In the genomic region with DNA sequence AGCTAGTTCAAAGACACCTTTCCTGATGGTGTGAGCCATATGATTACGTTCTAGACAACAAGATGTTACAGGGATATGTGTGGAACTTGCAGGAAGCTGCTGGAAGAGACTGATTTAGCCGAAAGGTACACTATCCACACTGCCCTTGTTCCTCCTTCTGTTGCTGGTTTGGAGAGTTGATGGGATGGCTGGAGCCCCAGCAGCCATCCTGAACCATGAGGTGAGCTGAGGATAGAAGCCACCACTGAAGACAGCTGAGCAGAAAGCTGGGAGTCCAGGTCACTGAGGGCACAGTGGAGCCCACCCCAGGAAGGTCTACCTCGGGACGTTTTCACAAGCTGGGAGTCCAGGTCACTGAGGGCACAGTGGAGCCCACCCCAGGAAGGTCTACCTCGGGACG, we compare ENCODE assay signal across 8 cellular contexts. TPM values are rescaled to one million over a fixed set of nuclear protein-coding genes. Genes with fewer than 3 reads are reported as not detected.
DNase-seq lines count a peak whose midpoint lies in the region; ATAC-seq, FAIRE-seq and TF ChIP-seq lines count a peak whose summit lies in the region.
"Not testable (repeated sequence)": the region's sequence is repeated elsewhere in the genome, so short reads cannot be mapped to it uniquely, and the experiment has no call there.

No MANE protein-coding gene starts in this region.

- not testable (repeated sequence) for TF ChIP-seq CTCF in HEK293 (tag by site-specific recombination; IDR thresholded peaks at IDR 0.05); GM12878 (IDR thresholded peaks at IDR 0.05 in 2 of 3, conservative IDR thresholded peaks at IDR 0.05 in 1 of 3; ENCODE audit: control insufficient read depth in 2 of 3, extremely low read depth in 1 of 3, insufficient read depth in 1 of 3, low read depth in 3 of 3, low read length in 3 of 3); K562 (IDR thresholded peaks at IDR 0.05 in 2 of 3, conservative IDR thresholded peaks at IDR 0.05 in 1 of 3; ENCODE audit: insufficient read depth in 2 of 3, low read depth in 1 of 3, low read length in 3 of 3); H1 (IDR thresholded peaks at IDR 0.05; ENCODE audit: control extremely low read depth in 1 of 3, insufficient read depth in 1 of 3, low read depth in 1 of 3, low read length in 3 of 3); HepG2 (CRISPR knock-in tag; IDR thresholded peaks at IDR 0.05); osteoblast (IDR thresholded peaks at IDR 0.05; ENCODE audit: extremely low read depth, low read depth, low read length)

- H3K4me3 ChIP-seq in HEK293 (ENCODE audit: low read depth, low read length); GM12878; K562; H1 (ENCODE audit: extremely low read depth in 1 of 4, insufficient read depth in 2 of 4, low read depth in 3 of 4, low read length in 4 of 4); HepG2 (replicated peaks in 1 of 3; ENCODE audit: insufficient read depth in 1 of 3, low read depth in 2 of 3, low read length in 3 of 3); osteoblast (ENCODE audit: insufficient read depth, low read length): not testable (repeated sequence)

- not testable (repeated sequence) for BruUV-seq in GM12878 (replicated peaks; lab: Mats Ljungman, UMichigan); K562 (replicated peaks; lab: Mats Ljungman, UMichigan); HepG2 (replicated peaks; lab: Mats Ljungman, UMichigan)

- not testable (repeated sequence) for H3K36me3 Mint-ChIP-seq in natural killer cell treated with Interleukin-12 subunit alpha and Interleukin-12 subunit beta and Interleukin-15 and Interleukin-18, amount 100 ng/mL, for 72 hours

- not testable (repeated sequence) for H2BK120ac ChIP-seq in H1 (replicated peaks; ENCODE audit: low read depth, low read length)

- RAD21 ChIA-PET in GM12878 (lab: Charles Lee; ENCODE audit: unreplicated experiment) = not testable (repeated sequence)

- POLR2A ChIA-PET in HEK293 (lab: Yijun Ruan, JAX) (interaction anchor here (0.8 kb wide), 1 partner anchor 9 kb away, joined by 3 read pairs; no protein-coding TSS in a partner anchor), K562 (lab: Yijun Ruan, JAX) (interaction anchor here (0.7 kb wide), 1 partner anchor 204 kb away, joined by 4 read pairs; no protein-coding TSS in a partner anchor)
- POLR2A ChIA-PET in GM12878 (lab: Charles Lee); H1 (lab: Charles Lee; ENCODE audit: partially characterized antibody); HepG2 (lab: Yijun Ruan, JAX): not testable (repeated sequence)

- H4K20me1 ChIP-seq in GM12878 (ENCODE audit: control insufficient read depth, insufficient read depth); K562 (replicated peaks; ENCODE audit: control insufficient read depth, insufficient read depth, low read length); H1 (replicated peaks in 1 of 2; ENCODE audit: control insufficient read depth in 1 of 2, insufficient read depth in 2 of 2, low read length in 2 of 2); HepG2 (ENCODE audit: insufficient read depth, low read length); osteoblast (ENCODE audit: insufficient read depth, low read length): not testable (repeated sequence)

- not testable (repeated sequence) for H3K14ac ChIP-seq in H1 (ENCODE audit: insufficient read length)

- not testable (repeated sequence) for H3K4me2 ChIP-seq in GM12878 (ENCODE audit: control insufficient read depth, insufficient read depth); K562 (ENCODE audit: insufficient read depth, low read length); H1 (ENCODE audit: insufficient read depth in 1 of 2, low read depth in 2 of 2, low read length in 2 of 2); HepG2 (ENCODE audit: low read depth, low read length); osteoblast (ENCODE audit: insufficient read depth, low read length)

- not testable (repeated sequence) for H3K18ac ChIP-seq in H1 (ENCODE audit: extremely low read depth, low read length)

- CTCF ChIA-PET in HEK293 (lab: Yijun Ruan, JAX) = interaction anchor here (1.2 kb wide), 1 partner anchor 59 kb away, joined by 7 read pairs; no protein-coding TSS in a partner anchor
- CTCF ChIA-PET in GM12878 (lab: Yijun Ruan, JAX); K562 (lab: Yijun Ruan, JAX; ENCODE audit: low intra/inter-chr PET ratio); HepG2 (lab: Yijun Ruan, JAX; ENCODE audit: low intra/inter-chr PET ratio, low total read pairs): not testable (repeated sequence)
- CTCF ChIA-PET in H1 (lab: Charles Lee; ENCODE audit: partially characterized antibody) = interaction anchor here (1.1 to 1.6 kb wide), 2 partner anchors 19 to 49 kb away, joined by 3 to 5 read pairs; no protein-coding TSS in a partner anchor

- H3K79me1 ChIP-seq in H1 (ENCODE audit: low read depth, low read length) = not testable (repeated sequence)

- not testable (repeated sequence) for H3K23me2 ChIP-seq in H1 (ENCODE audit: low read depth, low read length)

- not testable (repeated sequence) for ATAC-seq in GM12878; K562; HepG2; natural killer cell treated with Interleukin-12 subunit alpha and Interleukin-12 subunit beta and Interleukin-15 and Interleukin-18, amount 100 ng/mL, for 72 hours

- TF ChIP-seq EP300 in GM12878 (IDR thresholded peaks at IDR 0.05; ENCODE audit: borderline replicate concordance in 1 of 2, control insufficient read depth in 1 of 2, low read depth in 2 of 2, low read length in 2 of 2); K562 (IDR thresholded peaks at IDR 0.05; ENCODE audit: low read length); H1 (IDR thresholded peaks at IDR 0.05; ENCODE audit: borderline replicate concordance in 1 of 2, low read depth in 2 of 2, low read length in 2 of 2); HepG2 (IDR thresholded peaks at IDR 0.05; ENCODE audit: low read depth in 2 of 2, low read length in 2 of 2); HepG2 (CRISPR knock-in tag; IDR thresholded peaks at IDR 0.05; ENCODE audit: borderline replicate concordance): not testable (repeated sequence)

- TF ChIP-seq RAD21 in GM12878 (IDR thresholded peaks at IDR 0.05; ENCODE audit: insufficient read depth, low read depth, low read length); K562 (CRISPR knock-in tag; conservative IDR thresholded peaks at IDR 0.05 in 1 of 2, IDR thresholded peaks at IDR 0.05 in 1 of 2); H1 (IDR thresholded peaks at IDR 0.05 in 1 of 2, conservative IDR thresholded peaks at IDR 0.05 in 1 of 2; ENCODE audit: low read depth in 2 of 2, low read length in 2 of 2); HepG2 (CRISPR knock-in tag; IDR thresholded peaks at IDR 0.05): not testable (repeated sequence)

- not testable (repeated sequence) for TF ChIP-seq POLR2A in GM12878 (IDR thresholded peaks at IDR 0.05; ENCODE audit: low read depth, low read length); K562 (conservative IDR thresholded peaks at IDR 0.05); H1 (IDR thresholded peaks at IDR 0.05; ENCODE audit: control extremely low read depth in 1 of 2, low read depth in 2 of 2, low read length in 2 of 2); HepG2 (IDR thresholded peaks at IDR 0.05; ENCODE audit: insufficient read depth in 1 of 2, low read depth in 2 of 2, low read length in 2 of 2)

- not testable (repeated sequence) for H2BK5ac ChIP-seq in H1 (ENCODE audit: low read depth, low read length)

- not testable (repeated sequence) for H3K4me3 Mint-ChIP-seq in natural killer cell treated with Interleukin-12 subunit alpha and Interleukin-12 subunit beta and Interleukin-15 and Interleukin-18, amount 100 ng/mL, for 72 hours

- H2BK15ac ChIP-seq in H1 (ENCODE audit: low read length) = not testable (repeated sequence)

- H4K5ac ChIP-seq in H1 (ENCODE audit: insufficient read length, low read depth, low read length) = not testable (repeated sequence)

- WGBS in GM12878 (ENCODE audit: insufficient coverage, insufficient replicate concordance, low lambda C conversion rate, missing lambda C conversion rate) = over 99% methylated on average over 6 of the region's 6 CpGs
- 0% methylated on average over 2 of the region's 6 CpGs for WGBS in K562 (ENCODE audit: insufficient coverage, low coverage, missing lambda C conversion rate)
- WGBS in H1 (ENCODE audit: extremely low coverage in 1 of 2, insufficient coverage in 1 of 2, insufficient read length in 1 of 2, insufficient replicate concordance in 2 of 2, low coverage in 1 of 2, low lambda C conversion rate in 2 of 2, missing lambda C conversion rate in 1 of 2), 2 experiments = 81% methylated on average over 2 of the region's 6 CpGs; no CpG with 5 or more reads in 1 of the 2 experiments
- WGBS in HepG2 (ENCODE audit: low lambda C conversion rate) = 10% methylated on average over 5 of the region's 6 CpGs

- not testable (repeated sequence) for H3K9me3 Mint-ChIP-seq in natural killer cell treated with Interleukin-12 subunit alpha and Interleukin-12 subunit beta and Interleukin-15 and Interleukin-18, amount 100 ng/mL, for 72 hours

- H3K27me3 Mint-ChIP-seq in natural killer cell treated with Interleukin-12 subunit alpha and Interleukin-12 subunit beta and Interleukin-15 and Interleukin-18, amount 100 ng/mL, for 72 hours = not testable (repeated sequence)

- H3K56ac ChIP-seq in H1 (replicated peaks; ENCODE audit: insufficient read length, low read depth, low read length) = not testable (repeated sequence)

- H4K91ac ChIP-seq in H1 (replicated peaks; ENCODE audit: insufficient read length, low read length) = not testable (repeated sequence)

- H3K27ac ChIP-seq in HEK293 (ENCODE audit: extremely low read depth, low read depth, low read length); GM12878 (ENCODE audit: control insufficient read depth, insufficient read depth); K562 (ENCODE audit: extremely low read depth, low read depth, low read length); H1 (ENCODE audit: low read depth, low read length); HepG2 (ENCODE audit: extremely low read length, insufficient read depth, low read length); osteoblast (ENCODE audit: low read depth, low read length): not testable (repeated sequence)
- H3K27ac ChIP-seq in angular gyrus (ENCODE audit: low read depth, low read length) = peak overlapping the region; percentile 1

- H2AFZ ChIP-seq in GM12878 (ENCODE audit: control insufficient read depth, low read depth, low read length); K562 (ENCODE audit: low read depth, low read length); H1 (ENCODE audit: low read length); HepG2 (ENCODE audit: low read length); osteoblast (ENCODE audit: low read length): not testable (repeated sequence)

- H3K4me1 ChIP-seq in HEK293 (ENCODE audit: control insufficient read depth, insufficient read depth, low read length); GM12878 (ENCODE audit: control insufficient read depth, insufficient read depth, low read length); H1 (replicated peaks in 1 of 4; ENCODE audit: control insufficient read depth in 3 of 4, insufficient read depth in 4 of 4, low read length in 3 of 4); HepG2 (ENCODE audit: insufficient read depth, low read length); osteoblast (ENCODE audit: insufficient read depth, low read length): not testable (repeated sequence)
- H3K4me1 ChIP-seq in K562 (replicated peaks in 1 of 2; ENCODE audit: control insufficient read depth in 2 of 2, insufficient read depth in 2 of 2, low read length in 2 of 2) = peaks cover 0 to 10% of the 10 kb centered on the region in 2 experiments; a peak in 2 of 5 replicates

- H3K27ac Mint-ChIP-seq in natural killer cell treated with Interleukin-12 subunit alpha and Interleukin-12 subunit beta and Interleukin-15 and Interleukin-18, amount 100 ng/mL, for 72 hours = not testable (repeated sequence)

- not testable (repeated sequence) for H3K9me3 ChIP-seq in HEK293 (ENCODE audit: control insufficient read depth, insufficient read depth, low read depth, low read length); GM12878 (replicated peaks; ENCODE audit: control insufficient read depth, insufficient read depth, low read length); K562 (replicated peaks; ENCODE audit: control insufficient read depth, insufficient read depth, low read depth, low read length); H1 (ENCODE audit: insufficient read depth in 2 of 2, low read depth in 1 of 2, low read length in 1 of 2); HepG2 (ENCODE audit: low read length); osteoblast (ENCODE audit: low read depth, low read length)

- H3K9ac ChIP-seq in GM12878 (ENCODE audit: control insufficient read depth, insufficient read depth, low read length); K562 (ENCODE audit: insufficient read depth in 1 of 2, low read depth in 2 of 2, low read length in 2 of 2); H1 (replicated peaks in 1 of 4; ENCODE audit: extremely low read depth in 1 of 4, low read depth in 3 of 4, low read length in 3 of 4); HepG2 (ENCODE audit: insufficient read depth, low read depth, low read length): not testable (repeated sequence)

- H3K4me1 Mint-ChIP-seq in natural killer cell treated with Interleukin-12 subunit alpha and Interleukin-12 subunit beta and Interleukin-15 and Interleukin-18, amount 100 ng/mL, for 72 hours (ENCODE audit: low read depth in 2 of 2) = not testable (repeated sequence)

- intact Hi-C loops in GM12878 (cut with micrococcal nuclease; ENCODE audit: unreplicated experiment); K562 (cut with micrococcal nuclease); HepG2 (cut with micrococcal nuclease; ENCODE audit: unreplicated experiment): not testable (repeated sequence)

- not testable (repeated sequence) for DNase-seq in GM12878 (ENCODE audit: low read depth, low spot score); K562 (ENCODE audit: extremely low read depth in 1 of 4, low spot score in 3 of 4); H1 (ENCODE audit: low read depth in 1 of 2, low spot score in 2 of 2); HepG2 (ENCODE audit: low spot score)
- peak; percentile 2 for DNase-seq in natural killer cell treated with Interleukin-12 subunit alpha and Interleukin-12 subunit beta and Interleukin-15 and Interleukin-18, amount 100 ng/mL, for 72 hours (ENCODE audit: low spot score)
- peak; percentile 81 for DNase-seq in osteoblast (ENCODE audit: insufficient read length, low spot score, missing footprints)

- not testable (repeated sequence) for H3K4ac ChIP-seq in H1 (replicated peaks; ENCODE audit: insufficient read length, low read depth, low read length)

- in situ Hi-C loops in GM12878 (cut with MboI) = loop anchor here (10.0 kb wide), 1 partner anchor 206 kb away; no protein-coding TSS in a partner anchor
- in situ Hi-C loops in K562 (cut with MboI); HepG2 (cut with HindIII; ENCODE audit: extremely low pct_ligation_motif_present, low pct_unique_long_range_greater_than_20kb): not testable (repeated sequence)

- H3K36me3 ChIP-seq in HEK293 (ENCODE audit: control insufficient read depth in 2 of 2, insufficient read depth in 1 of 2, low read length in 2 of 2) = peaks cover 0 to 15% of the 10 kb centered on the region in 2 experiments; a peak in 2 of 3 replicates
- not testable (repeated sequence) for H3K36me3 ChIP-seq in GM12878 (ENCODE audit: control insufficient read depth in 2 of 2, insufficient read depth in 2 of 2, low read length in 1 of 2); K562 (ENCODE audit: control insufficient read depth, insufficient read depth, low read length); H1 (ENCODE audit: control insufficient read depth in 2 of 4, insufficient read depth in 4 of 4, low read length in 3 of 4); HepG2 (replicated peaks in 1 of 2; ENCODE audit: control insufficient read depth in 1 of 2, insufficient read depth in 2 of 2, low read length in 2 of 2); osteoblast (ENCODE audit: insufficient read depth, low read length)

- H3K9me1 ChIP-seq in K562 (ENCODE audit: control insufficient read depth, insufficient read depth, low read length) = not testable (repeated sequence)

- not testable (repeated sequence) for H2AK5ac ChIP-seq in H1 (ENCODE audit: low read depth, low read length)

- H4K8ac ChIP-seq in H1 (ENCODE audit: extremely low read depth, insufficient read depth, low read length) = 0 out of 2 replicates have a peak overlapping the region, but pooled peaks have one; percentile 71

- H3K23ac ChIP-seq in H1 (ENCODE audit: insufficient read length) = not testable (repeated sequence)

- H3K79me2 ChIP-seq in GM12878 (ENCODE audit: control insufficient read depth, insufficient read depth, low read length); K562 (ENCODE audit: control insufficient read depth, insufficient read depth, low read length); H1 (ENCODE audit: control insufficient read depth in 1 of 2, insufficient read depth in 2 of 2, low read length in 2 of 2); HepG2 (ENCODE audit: insufficient read depth, low read length); osteoblast (ENCODE audit: insufficient read depth, low read length): not testable (repeated sequence)

- H2BK12ac ChIP-seq in H1 (ENCODE audit: low read depth, low read length) = not testable (repeated sequence)

- H3K27me3 ChIP-seq in GM12878 (replicated peaks in 1 of 2; ENCODE audit: control insufficient read depth in 2 of 2, insufficient read depth in 2 of 2, low read length in 1 of 2); H1 (replicated peaks in 1 of 4; ENCODE audit: control insufficient read depth in 3 of 4, extremely low read depth in 1 of 4, insufficient read depth in 3 of 4, low read length in 3 of 4); osteoblast (ENCODE audit: insufficient read depth, low read length): not testable (repeated sequence)
- H3K27me3 ChIP-seq in K562 (ENCODE audit: control insufficient read depth in 2 of 2, insufficient read depth in 2 of 2, low read length in 2 of 2) (peaks cover 12 to 53% of the 10 kb centered on the region in 2 experiments; a peak in 3 of 5 replicates), HepG2 (ENCODE audit: control insufficient read depth in 1 of 2, insufficient read depth in 2 of 2, low read length in 2 of 2) (peaks cover 13 to 74% of the 10 kb centered on the region in 2 experiments; a peak in 4 of 5 replicates)

- SMC1A ChIA-PET in GM12878 (lab: Charles Lee; ENCODE audit: uncharacterized antibody, unreplicated experiment) = not testable (repeated sequence)

- FAIRE-seq in GM12878 (lab: Jason Lieb, UNC); K562 (lab: Jason Lieb, UNC); H1 (lab: Jason Lieb, UNC); HepG2 (lab: Jason Lieb, UNC): not testable (repeated sequence)

- H2BK20ac ChIP-seq in H1 (ENCODE audit: low read length) = not testable (repeated sequence)

RNA-seq across cellular contexts. Expression of gene ABR, which starts 51.3 kb away (rescaled TPM):
- 192 and 258 TPM in 2 replicates for total RNA-seq in GM12878 (2013; cell fraction: nucleolus; rRNA removed)
- total RNA-seq in GM12878 (2014; rRNA removed) (35.6 and 49.4 TPM in 2 replicates), GM12878 (2014; rRNA removed; fragmentation: Illumina TruSeq; extraction: Trizol) (20.8 and 24.4 TPM in 2 replicates), GM12878 (2021) (101 and 112 TPM in 2 replicates), K562 (2014; rRNA removed) (0.24 and 0.32 TPM in 2 replicates), K562 (2014; rRNA removed; fragmentation: Illumina TruSeq; extraction: Trizol) (0.69 and 0.77 TPM in 2 replicates), K562 (2015; rRNA removed; fragmentation: Illumina TruSeq; extraction: Trizol) (0.19 and 0.29 TPM in 2 replicates), K562 (2021) (1.6 and 1.8 TPM in 2 replicates), HepG2 (2016; rRNA removed; fragmentation: Illumina TruSeq; extraction: Trizol) (10.9 and 12.4 TPM in 2 replicates), osteoblast (156 and 163 TPM in 2 replicates)
- 36.8 TPM for polyA plus RNA-seq in GM12878 (2011; ENCODE audit: low read depth)
- polyA plus RNA-seq in GM12878 (2011; rRNA removed) (17.6 and 41.4 TPM in 2 replicates), GM12878 (2014; fragmentation: Illumina TruSeq; extraction: Trizol) (39.5 and 40.5 TPM in 2 replicates), GM12878 (2014; fragmentation: Nextera tagmentation; extraction: Ambion mirVana) (1 to 10 TPM; 1.4 to 2.5 TPM), GM12878 (2014; rRNA removed) (38.6 and 53.1 TPM in 2 replicates), GM12878 (2016; fragmentation: Nextera tagmentation; extraction: Ambion mirVana) (10 to 100 TPM; 16.5 to 21.4 TPM), K562 (2011; rRNA removed) (0.68 and 0.69 TPM in 2 replicates), K562 (2014; fragmentation: Illumina TruSeq; extraction: Trizol) (0.43 and 0.71 TPM in 2 replicates), K562 (2014; fragmentation: Nextera tagmentation; extraction: Ambion mirVana) (under 1 TPM in 1 of 2 experiments, not detected in 1; 0.11 TPM), K562 (2014; rRNA removed) (0.07 and 0.74 TPM in 2 replicates), H1 (2011; rRNA removed) (47.2 and 68.0 TPM in 2 replicates), HepG2 (2011; rRNA removed) (40.4 TPM in 2 replicates)
- 34.7 and 44.4 TPM in 2 replicates for polyA plus RNA-seq in GM12878 (2011; cell fraction: cytosol; rRNA removed)
- polyA plus RNA-seq in GM12878 (2011; cell fraction: nucleus; rRNA removed) = 238 and 247 TPM in 2 replicates
- 50.4 and 62.8 TPM in 2 replicates for polyA plus RNA-seq in GM12878 (2012)
- polyA minus RNA-seq in GM12878 (2011; rRNA and poly(A)+ RNA removed) = 41.5 and 66.5 TPM in 2 replicates
- 31.5 and 37.0 TPM in 2 replicates for polyA minus RNA-seq in GM12878 (2011; cell fraction: cytosol; rRNA and poly(A)+ RNA removed)
- polyA minus RNA-seq in GM12878 (2011; cell fraction: nucleus; rRNA and poly(A)+ RNA removed) = 61.5 and 95.8 TPM in 2 replicates
- 2.1 and 13.3 TPM in 2 replicates for total RNA-seq in K562 (2011; cell fraction: chromatin; rRNA removed; ENCODE audit: low replicate concordance)
- total RNA-seq in K562 (2011; cell fraction: nucleolus; rRNA removed) = 1.7 and 2.3 TPM in 2 replicates
- total RNA-seq in K562 (2011; cell fraction: nucleoplasm; rRNA removed) = 1.9 and 3.4 TPM in 2 replicates
- 1.7 TPM in 2 replicates for polyA plus RNA-seq in K562 (2011; cell fraction: cytosol; rRNA removed)
- polyA plus RNA-seq in K562 (2011; cell fraction: nucleus; rRNA removed) = 2.2 and 2.4 TPM in 2 replicates
- polyA plus RNA-seq in K562 (2012) = 0.77 and 2.6 TPM in 2 replicates
- 0.66 and 1.0 TPM in 2 replicates for polyA minus RNA-seq in K562 (2011; rRNA and poly(A)+ RNA removed)
- 1.5 and 5.5 TPM in 2 replicates for polyA minus RNA-seq in K562 (2011; cell fraction: cytosol; rRNA and poly(A)+ RNA removed)
- 1.2 and 3.4 TPM in 2 replicates for polyA minus RNA-seq in K562 (2011; cell fraction: nucleus; rRNA and poly(A)+ RNA removed)
- 41.4 and 44.8 TPM in 2 replicates for total RNA-seq in H1 (2021; fragmentation: NEBNext Ultra II Directional; extraction: Animal tissue kit (Norgen Biotek cat#: 25700))
- 42.5 TPM for polyA plus RNA-seq in H1 (2011; cell fraction: cytosol; rRNA removed)
- 102 TPM for polyA plus RNA-seq in H1 (2011; cell fraction: nucleus; rRNA removed)
- 25.2 to 40.6 TPM (median 35.7 TPM) in 4 replicates for polyA plus RNA-seq in H1 (2012, experiment 1 of 2)
- polyA plus RNA-seq in H1 (2012, experiment 2 of 2) = 13.2 TPM
- 21.3 TPM for polyA plus RNA-seq in H1 (2013, experiment 1 of 2)
- 20.9 TPM for polyA plus RNA-seq in H1 (2013, experiment 2 of 2)
- polyA minus RNA-seq in H1 (2011; rRNA and poly(A)+ RNA removed) = 25.8 and 37.2 TPM in 2 replicates
- polyA minus RNA-seq in H1 (2011; cell fraction: cytosol; rRNA and poly(A)+ RNA removed) = 27.9 TPM
- polyA minus RNA-seq in H1 (2011; cell fraction: nucleus; rRNA and poly(A)+ RNA removed) = 34.7 TPM
- 5.9 and 7.8 TPM in 2 replicates for total RNA-seq in HepG2 (2016; cell fraction: cytosol; rRNA removed; fragmentation: Illumina TruSeq; extraction: Trizol; ENCODE audit: low read depth)
- 9.1 and 11.6 TPM in 2 replicates for total RNA-seq in HepG2 (2016; cell fraction: insoluble cytoplasmic fraction; rRNA removed; fragmentation: Illumina TruSeq; extraction: Trizol)
- total RNA-seq in HepG2 (2016; cell fraction: membrane; rRNA removed; fragmentation: Illumina TruSeq; extraction: Trizol) = 9.3 and 10.5 TPM in 2 replicates
- 8.0 and 11.0 TPM in 2 replicates for total RNA-seq in HepG2 (2016; cell fraction: nucleus; rRNA removed; fragmentation: Illumina TruSeq; extraction: Trizol)
- 13.2 and 21.6 TPM in 2 replicates for polyA plus RNA-seq in HepG2 (2011; cell fraction: cytosol; rRNA removed)
- polyA plus RNA-seq in HepG2 (2011; cell fraction: nucleus; rRNA removed) = 68.7 and 98.6 TPM in 2 replicates
- polyA plus RNA-seq in HepG2 (2012) = 10.2 and 11.3 TPM in 2 replicates
- 0.85 and 1.1 TPM in 2 replicates for polyA plus RNA-seq in HepG2 (2016; cell fraction: cytosol; fragmentation: Illumina TruSeq; extraction: Trizol; ENCODE audit: low read depth)
- 8.6 and 11.0 TPM in 2 replicates for polyA plus RNA-seq in HepG2 (2016; cell fraction: insoluble cytoplasmic fraction; fragmentation: Illumina TruSeq; extraction: Trizol; ENCODE audit: low read depth)
- polyA plus RNA-seq in HepG2 (2016; cell fraction: membrane; fragmentation: Illumina TruSeq; extraction: Trizol; ENCODE audit: low read depth) = 2.9 and 3.5 TPM in 2 replicates
- polyA plus RNA-seq in HepG2 (2016; cell fraction: nucleus; fragmentation: Illumina TruSeq; extraction: Trizol; ENCODE audit: insufficient read depth, low read depth) = 18.8 and 21.3 TPM in 2 replicates
- 37.5 and 62.6 TPM in 2 replicates for polyA minus RNA-seq in HepG2 (2011; rRNA and poly(A)+ RNA removed; ENCODE audit: low replicate concordance)
- 19.0 and 21.4 TPM in 2 replicates for polyA minus RNA-seq in HepG2 (2011; cell fraction: cytosol; rRNA and poly(A)+ RNA removed)
- 24.5 and 24.6 TPM in 2 replicates for polyA minus RNA-seq in HepG2 (2011; cell fraction: nucleus; rRNA and poly(A)+ RNA removed)
- 10 to 100 TPM; 79.1 to 80.5 TPM for total RNA-seq in natural killer cell treated with Interleukin-12 subunit alpha and Interleukin-12 subunit beta and Interleukin-15 and Interleukin-18, amount 100 ng/mL, for 72 hours
